In the genomic region with DNA sequence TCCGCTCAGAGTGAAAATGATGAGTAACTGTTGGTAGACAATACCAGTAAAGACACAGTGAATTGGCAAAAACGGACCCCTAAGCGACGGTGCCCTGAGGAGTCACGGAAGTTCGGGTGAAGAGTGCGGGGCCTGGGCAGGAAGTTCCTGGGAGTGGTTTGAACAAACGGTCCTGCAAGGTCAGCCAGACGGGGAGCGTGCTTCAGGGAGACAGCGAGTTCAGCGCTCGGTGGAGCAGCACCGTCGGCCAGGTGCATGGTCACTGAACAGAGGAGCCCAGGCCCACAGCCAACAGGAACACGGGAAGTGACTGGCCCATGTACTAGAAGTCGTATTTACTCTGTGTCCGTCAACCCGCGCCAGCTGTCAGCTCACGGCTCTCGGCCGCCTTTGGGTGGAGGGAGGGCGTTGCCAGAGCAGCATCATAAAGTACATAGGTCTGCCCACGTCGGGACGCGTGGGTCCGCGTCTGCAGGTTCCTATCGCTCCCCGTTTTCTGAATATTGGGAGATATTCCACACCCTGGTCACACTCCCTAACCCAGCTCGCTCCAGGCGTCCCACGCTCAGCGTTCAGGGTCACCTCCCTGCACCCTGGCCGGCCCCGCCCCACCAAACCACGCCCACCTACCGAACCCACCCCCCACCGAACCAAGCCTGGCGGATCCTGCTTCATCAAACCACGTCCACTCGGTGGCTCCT, we compare ENCODE assay signal across 8 cellular contexts.
A peak's percentile ranks its signal among the peaks of the same experiment; 100 is the strongest.
DNase-seq lines count a peak whose midpoint lies in the region; ATAC-seq and TF ChIP-seq lines count a peak whose summit lies in the region.

No MANE protein-coding gene starts in this region.

- peak overlapping the region; percentile 92 for H3K4me2 ChIP-seq in PC-3 (ENCODE audit: low read length)

- H3K9me3 Mint-ChIP-seq in memory B cell: peaks cover 1% of the 10 kb centered on the region

- TF ChIP-seq CTCF in GM10248 (IDR thresholded peaks at IDR 0.05; ENCODE audit: control extremely low read depth, extremely low read depth, low read depth, missing control alignments): no peak
- no peak for TF ChIP-seq CTCF in PC-3 (conservative IDR thresholded peaks at IDR 0.05; ENCODE audit: low read depth, low read length)
- TF ChIP-seq CTCF in body of pancreas (IDR thresholded peaks at IDR 0.05): no peak

- no peaks in the 10 kb centered on the region for H3F3A ChIP-seq in PC-3 (ENCODE audit: low read length, unreplicated experiment)

- peak in 1 of 3 donors; percentile 32 for TF ChIP-seq POLR2A in body of pancreas (IDR thresholded peaks at IDR 0.05)

- no peaks in the 10 kb centered on the region for H4K20me1 ChIP-seq in PC-3 (ENCODE audit: low read length)

- no peaks in the 10 kb centered on the region for H3K36me3 Mint-ChIP-seq in memory B cell

- 2 to 20% methylated on average over 26 to 43 of the region's 44 CpGs for WGBS in body of pancreas, 2 donors

- H3K36me3 ChIP-seq in PC-3 (ENCODE audit: low read depth, low read length) (no peaks in the 10 kb centered on the region), body of pancreas (replicated peaks in 1 of 2; ENCODE audit: insufficient read depth in 1 of 2, low read depth in 2 of 2) (no peaks in the 10 kb centered on the region), subcutaneous abdominal adipose tissue (ENCODE audit: control insufficient read depth in 5 of 5, insufficient read depth in 5 of 5, low read length in 5 of 5) (no peaks in the 10 kb centered on the region)

- H3K79me2 ChIP-seq in PC-3 (ENCODE audit: low read length): no peaks in the 10 kb centered on the region

- H3K27ac ChIP-seq in PC-3 (ENCODE audit: low read length) (no peak overlapping the region), body of pancreas (peak overlapping the region; percentile 21 to 80 (median 34)), subcutaneous abdominal adipose tissue (ENCODE audit: low read depth, low read length) (no peak overlapping the region)

- DNase-seq in GM10248 (ENCODE audit: extremely low spot score): peak; percentile 41
- peak; percentile 73 for DNase-seq in PC-3
- peak; percentile 88 to 96 (median 95) for DNase-seq in body of pancreas
- DNase-seq in memory B cell (ENCODE audit: low spot score in 2 of 2): peak in 1 of 2 donors; percentile 28
- no peak for DNase-seq in NCI-H2107 treated with DMSO at 0.1 percent for 48 hours (lab: John Stamatoyannopoulos, UW; ENCODE audit: unreplicated experiment)
- DNase-seq in NCI-H1048 (lab: John Stamatoyannopoulos, UW): no peak

- H3K4me3 ChIP-seq in PC-3 (ENCODE audit: low read length) (peak overlapping the region; percentile 77), body of pancreas (peak overlapping the region in 1 of 2 donors; percentile 15), subcutaneous abdominal adipose tissue (ENCODE audit: low read depth in 1 of 5, low read length in 5 of 5) (peak overlapping the region in 4 of 5 donors; percentile 51 to 61 (median 61))

- H3K27me3 Mint-ChIP-seq in memory B cell: peaks cover 11% of the 10 kb centered on the region

- ATAC-seq in HG03066 (IDR thresholded peaks at IDR 0.05; ENCODE audit: low read depth, unreplicated experiment) (peak; percentile 73), PC-3 (peak; percentile 95), body of pancreas (peak; percentile 98), memory B cell (ENCODE audit: low read depth) (peak; percentile 70)

- CTCF ChIA-PET in GM10248 (lab: Yijun Ruan, JAX): interaction anchor here (1.6 kb wide), 1 partner anchor 8 kb away, joined by 4 read pairs; no protein-coding TSS in a partner anchor
- CTCF ChIA-PET in PC-3 (lab: Charles Lee): no interaction called here

- H3K9me2 ChIP-seq in PC-3 (replicated peaks; ENCODE audit: low read length): no peaks in the 10 kb centered on the region

- peaks cover 16% of the 10 kb centered on the region for H3K4me1 Mint-ChIP-seq in memory B cell

- peak overlapping the region; percentile 85 for H3K4me3 Mint-ChIP-seq in memory B cell

- peaks cover 9% of the 10 kb centered on the region; the same call in 1 of the 2 replicates for H3K4me1 ChIP-seq in PC-3 (ENCODE audit: insufficient read depth, low read length)
- H3K4me1 ChIP-seq in body of pancreas: peaks cover 13% of the 10 kb centered on the region
- H3K4me1 ChIP-seq in subcutaneous abdominal adipose tissue (ENCODE audit: control insufficient read depth in 5 of 5, insufficient read depth in 5 of 5, low read length in 5 of 5): peaks cover 0 to 13% (median 9%) of the 10 kb centered on the region in 5 donors

- peak overlapping the region; percentile 89 for H2AFZ ChIP-seq in PC-3 (ENCODE audit: low read length)

- H3K9me3 ChIP-seq in PC-3 (ENCODE audit: low read length): no peaks in the 10 kb centered on the region
- no peaks in the 10 kb centered on the region for H3K9me3 ChIP-seq in body of pancreas
- peaks cover 0 to 4% (median 0%) of the 10 kb centered on the region in 5 donors for H3K9me3 ChIP-seq in subcutaneous abdominal adipose tissue (ENCODE audit: control insufficient read depth in 5 of 5, low read length in 5 of 5)

- POLR2A ChIA-PET in GM10248 (lab: Yijun Ruan, JAX): no interaction called here
- POLR2A ChIA-PET in PC-3 (lab: Charles Lee; ENCODE audit: unreplicated experiment): no interaction called here

- H3K27me3 ChIP-seq in PC-3 (ENCODE audit: low read length) (no peaks in the 10 kb centered on the region), body of pancreas (no peaks in the 10 kb centered on the region), subcutaneous abdominal adipose tissue (ENCODE audit: control insufficient read depth in 5 of 5, insufficient read depth in 4 of 5, low read length in 5 of 5) (peaks cover 0 to 15% (median 11%) of the 10 kb centered on the region in 5 donors)

- H3K9ac ChIP-seq in PC-3 (ENCODE audit: low read length) (no peak overlapping the region), subcutaneous abdominal adipose tissue (ENCODE audit: low read length in 5 of 5) (peak overlapping the region in 1 of 5 donors; percentile 30)

- H3K27ac Mint-ChIP-seq in memory B cell: no peak overlapping the region

- no TSS peak for BruUV-seq in PC-3 (replicated peaks; lab: Mats Ljungman, UMichigan)

- intact Hi-C loops in PC-3 (cut with micrococcal nuclease) (loop anchor here (10.0 kb wide), 1 partner anchor 165 kb away; no protein-coding TSS in a partner anchor), body of pancreas (cut with DNase I) (no loop called here)

Comparison
In these comparisons a context has a peak if more than half of its experiments do, and no peak if none do; other contexts are left out.
1. DNase-seq: peak in GM10248 (single experiment), PC-3 (single experiment) and body of pancreas (4 of 4); none in NCI-H2107 treated with DMSO at 0.1 percent for 48 hours (single experiment) and NCI-H1048 (single experiment).
2. H3K27ac ChIP-seq: peak in body of pancreas (4 of 4); none in PC-3 (single experiment) and subcutaneous abdominal adipose tissue (single experiment).
3. Peak in every context shown above with its lines, with median percentiles within 50 percentile points of each other: ATAC-seq.